20 cellular contexts compared by ENCODE assay signal in the genomic region with DNA sequence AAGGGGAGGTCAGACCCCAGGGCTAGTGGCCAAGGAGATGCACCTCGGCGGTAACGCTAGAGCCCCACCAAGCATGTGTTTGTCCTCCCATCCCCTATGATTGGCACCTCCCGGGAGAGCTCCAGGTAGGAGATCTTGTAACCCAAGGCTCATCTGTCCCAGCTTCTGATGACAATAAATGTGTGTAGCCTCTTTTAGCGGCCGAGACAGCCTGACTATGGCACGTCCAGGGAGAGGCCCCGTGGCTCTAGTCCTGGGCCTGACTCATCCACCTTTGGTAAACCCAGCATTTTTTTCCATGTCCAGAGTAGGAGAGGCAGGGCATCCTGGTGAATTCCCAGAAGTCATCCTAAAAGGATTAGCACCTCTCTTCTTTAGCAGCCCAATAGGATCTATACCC. TPM values are rescaled to one million over a fixed set of nuclear protein-coding genes. Genes with fewer than 3 reads are reported as not detected.
DNase-seq lines count a peak whose midpoint lies in the region; ATAC-seq, FAIRE-seq and TF ChIP-seq lines count a peak whose summit lies in the region.
"Had no signal": no experiment of that assay in that cellular context is flagged by ENCODE, and none has a peak within 500 bp of the region (broad histone marks: within the 10 kb centered on the region; RNA-seq: fewer than 3 reads in every experiment).

No MANE protein-coding gene starts in this region.

- H2BK12ac ChIP-seq in H1 (ENCODE audit: low read depth, low read length) (no peak overlapping the region), neuronal stem cell (ENCODE audit: low read length) (no peak overlapping the region)

- CTCF ChIA-PET in H1 (lab: Charles Lee; ENCODE audit: partially characterized antibody), result interaction anchor here (0.6 to 4.5 kb wide), 7 partner anchors 8 to 271 kb away, joined by 3 to 17 read pairs (median 3); no protein-coding TSS in a partner anchor

- H3K9me3 Mint-ChIP-seq in activated naive CD8-positive, alpha-beta T cell treated with anti-CD3 and anti-CD28 coated beads for 36 hours, result peaks cover 6% of the 10 kb centered on the region

- no peaks in the 10 kb centered on the region for H3K27me3 Mint-ChIP-seq in activated naive CD8-positive, alpha-beta T cell treated with anti-CD3 and anti-CD28 coated beads for 36 hours

- peak; percentile 39 for DNase-seq in activated effector memory CD4-positive, alpha-beta T cell treated with anti-CD3 and anti-CD28 coated beads, Interleukin-2, amount 50 U/mL, for 16 hours
- DNase-seq in activated effector memory CD4-positive, alpha-beta T cell treated with Interleukin-2 at 50 U/mL for 16 hours, result no peak
- DNase-seq in NCI-H226, result peak; percentile 59
- no peak for DNase-seq in H1 (ENCODE audit: low read depth in 1 of 2, low spot score in 2 of 2)
- DNase-seq in smooth muscle cell (lab: John Stamatoyannopoulos, UW; ENCODE audit: unreplicated experiment), result no peak
- DNase-seq in activated naive CD8-positive, alpha-beta T cell treated with anti-CD3 and anti-CD28 coated beads for 36 hours, result no peak
- no peak for DNase-seq in neuronal stem cell (ENCODE audit: low spot score)
- DNase-seq: activated gamma-delta T cell, amniotic stem cell, MM.1S, NCI-H146, retina, T1000 had no signal

- H2AK5ac ChIP-seq in H1 (ENCODE audit: low read depth, low read length), result no peak overlapping the region
- H2AK5ac ChIP-seq in neuronal stem cell (ENCODE audit: low read depth, low read length), result no peak overlapping the region

- H3K9me3 ChIP-seq in H1 (ENCODE audit: insufficient read depth in 2 of 2, low read depth in 1 of 2, low read length in 1 of 2), result no peaks in the 10 kb centered on the region
- H3K9me3 ChIP-seq in smooth muscle cell (replicated peaks; ENCODE audit: low read depth), result no peaks in the 10 kb centered on the region
- no peaks in the 10 kb centered on the region for H3K9me3 ChIP-seq in neuronal stem cell (replicated peaks in 1 of 2; ENCODE audit: control insufficient read depth in 2 of 2, insufficient read depth in 1 of 2, low read depth in 1 of 2, low read length in 2 of 2)
- H3K9me3 ChIP-seq: A549, esophagus muscularis mucosa had no signal

- POLR2A ChIA-PET in H1 (lab: Charles Lee; ENCODE audit: partially characterized antibody), result no interaction called here

- no peak for FAIRE-seq in H1 (lab: Jason Lieb, UNC)
- FAIRE-seq: A549 had no signal

- H3K4me1 Mint-ChIP-seq in activated naive CD8-positive, alpha-beta T cell treated with anti-CD3 and anti-CD28 coated beads for 36 hours, result peaks cover 43% of the 10 kb centered on the region

- H2BK5ac ChIP-seq in H1 (ENCODE audit: low read depth, low read length), result no peak overlapping the region
- H2BK5ac ChIP-seq in neuronal stem cell (ENCODE audit: low read length), result no peak overlapping the region

- no peak overlapping the region for H3K4me3 ChIP-seq in H1 (ENCODE audit: extremely low read depth in 1 of 4, insufficient read depth in 2 of 4, low read depth in 3 of 4, low read length in 4 of 4)
- no peak overlapping the region for H3K4me3 ChIP-seq in smooth muscle cell
- no peak overlapping the region for H3K4me3 ChIP-seq in neuronal stem cell (ENCODE audit: low read length in 2 of 2)
- H3K4me3 ChIP-seq: A549, BLaER1, esophagus muscularis mucosa, SK-N-MC had no signal

- H3K4ac ChIP-seq in H1 (replicated peaks; ENCODE audit: insufficient read length, low read depth, low read length) (no peak overlapping the region), neuronal stem cell (ENCODE audit: low read length) (no peak overlapping the region)

- H3K4me3 Mint-ChIP-seq in activated naive CD8-positive, alpha-beta T cell treated with anti-CD3 and anti-CD28 coated beads for 36 hours, result no peak overlapping the region

- no peak for TF ChIP-seq POLR2A in H1 (IDR thresholded peaks at IDR 0.05; ENCODE audit: control extremely low read depth in 1 of 2, low read depth in 2 of 2, low read length in 2 of 2)

- H2AFZ ChIP-seq in H1 (ENCODE audit: low read length) (no peak overlapping the region), smooth muscle cell (ENCODE audit: low read depth) (no peak overlapping the region), neuronal stem cell (ENCODE audit: low read length) (no peak overlapping the region)

- H3K23me2 ChIP-seq in H1 (ENCODE audit: low read depth, low read length), result no peaks in the 10 kb centered on the region

- no peaks in the 10 kb centered on the region for H3K36me3 ChIP-seq in H1 (ENCODE audit: control insufficient read depth in 2 of 4, insufficient read depth in 4 of 4, low read length in 3 of 4)
- H3K36me3 ChIP-seq in smooth muscle cell (ENCODE audit: low read depth), result no peaks in the 10 kb centered on the region
- H3K36me3 ChIP-seq in neuronal stem cell (replicated peaks in 1 of 2; ENCODE audit: control insufficient read depth in 2 of 2, insufficient read depth in 2 of 2, low read length in 2 of 2), result no peaks in the 10 kb centered on the region

- no peak overlapping the region for H4K5ac ChIP-seq in H1 (ENCODE audit: insufficient read length, low read depth, low read length)

- H3K4me1 ChIP-seq in H1 (replicated peaks in 1 of 4; ENCODE audit: control insufficient read depth in 3 of 4, insufficient read depth in 4 of 4, low read length in 3 of 4), result peaks cover 3 to 10% (median 5%) of the 10 kb centered on the region in 4 experiments
- H3K4me1 ChIP-seq in smooth muscle cell (ENCODE audit: low read depth), result peaks cover 11% of the 10 kb centered on the region
- peaks cover 0 to 6% of the 10 kb centered on the region in 2 donors for H3K4me1 ChIP-seq in neuronal stem cell (ENCODE audit: control insufficient read depth in 2 of 2, insufficient read depth in 1 of 2, low read depth in 1 of 2, low read length in 2 of 2)
- H3K4me1 ChIP-seq: A549 had no signal

- peak overlapping the region; percentile 49; the same call in 1 of the 2 replicates for H3K18ac ChIP-seq in H1 (ENCODE audit: extremely low read depth, low read length)
- no peak overlapping the region for H3K18ac ChIP-seq in neuronal stem cell (ENCODE audit: low read length)

- TF ChIP-seq EP300 in H1 (IDR thresholded peaks at IDR 0.05; ENCODE audit: borderline replicate concordance in 1 of 2, low read depth in 2 of 2, low read length in 2 of 2), result no peak

- H3K27me3 ChIP-seq in H1 (replicated peaks in 1 of 4; ENCODE audit: control insufficient read depth in 3 of 4, extremely low read depth in 1 of 4, insufficient read depth in 3 of 4, low read length in 3 of 4) (peaks cover 0 to 1% (median 0%) of the 10 kb centered on the region in 4 experiments; a peak in 1 of 7 replicates), smooth muscle cell (ENCODE audit: low read depth) (no peaks in the 10 kb centered on the region), neuronal stem cell (ENCODE audit: control insufficient read depth in 3 of 3, insufficient read depth in 3 of 3, low read depth in 1 of 3, low read length in 3 of 3) (no peaks in the 10 kb centered on the region)
- H3K27me3 ChIP-seq: BLaER1, esophagus muscularis mucosa had no signal

- H4K20me1 ChIP-seq in H1 (replicated peaks in 1 of 2; ENCODE audit: control insufficient read depth in 1 of 2, insufficient read depth in 2 of 2, low read length in 2 of 2), result no peaks in the 10 kb centered on the region
- no peaks in the 10 kb centered on the region for H4K20me1 ChIP-seq in smooth muscle cell (ENCODE audit: low read depth)
- H4K20me1 ChIP-seq: BLaER1 had no signal

- no peak overlapping the region for H3K9ac ChIP-seq in H1 (replicated peaks in 1 of 4; ENCODE audit: extremely low read depth in 1 of 4, low read depth in 3 of 4, low read length in 3 of 4)
- no peak overlapping the region for H3K9ac ChIP-seq in smooth muscle cell (ENCODE audit: low read depth)
- H3K9ac ChIP-seq in neuronal stem cell (ENCODE audit: low read depth, low read length, poor library complexity), result no peak overlapping the region
- H3K9ac ChIP-seq: BLaER1 had no signal

- no peak overlapping the region for H4K91ac ChIP-seq in H1 (replicated peaks; ENCODE audit: insufficient read length, low read length)
- H4K91ac ChIP-seq in neuronal stem cell (ENCODE audit: low read depth, low read length, poor library complexity), result no peak overlapping the region

- no peak overlapping the region for H3K56ac ChIP-seq in H1 (replicated peaks; ENCODE audit: insufficient read length, low read depth, low read length)

- no peaks in the 10 kb centered on the region for H3F3A ChIP-seq in smooth muscle cell (ENCODE audit: low read depth)

- H3K79me2 ChIP-seq in H1 (ENCODE audit: control insufficient read depth in 1 of 2, insufficient read depth in 2 of 2, low read length in 2 of 2), result no peaks in the 10 kb centered on the region
- H3K79me2 ChIP-seq in smooth muscle cell (ENCODE audit: low read depth), result no peaks in the 10 kb centered on the region

- H3K4me2 ChIP-seq in H1 (ENCODE audit: insufficient read depth in 1 of 2, low read depth in 2 of 2, low read length in 2 of 2) (no peak overlapping the region), smooth muscle cell (peak overlapping the region; percentile 13), neuronal stem cell (ENCODE audit: insufficient read depth, low read length, poor library complexity, severe bottlenecking) (no peak overlapping the region)
- H3K4me2 ChIP-seq: A549, BLaER1 had no signal

- no peak overlapping the region for H3K14ac ChIP-seq in H1 (ENCODE audit: insufficient read length)
- H3K14ac ChIP-seq in neuronal stem cell (ENCODE audit: low read length), result no peak overlapping the region

- H3K36me3 Mint-ChIP-seq in activated naive CD8-positive, alpha-beta T cell treated with anti-CD3 and anti-CD28 coated beads for 36 hours, result peaks cover 56% of the 10 kb centered on the region

- TF ChIP-seq CTCF in H1 (IDR thresholded peaks at IDR 0.05; ENCODE audit: control extremely low read depth in 1 of 3, insufficient read depth in 1 of 3, low read depth in 1 of 3, low read length in 3 of 3) (no peak), smooth muscle cell (IDR thresholded peaks at IDR 0.05; ENCODE audit: borderline replicate concordance, insufficient read depth, poor library complexity, severe bottlenecking) (no peak)

- H2BK120ac ChIP-seq in H1 (replicated peaks; ENCODE audit: low read depth, low read length) (no peak overlapping the region), neuronal stem cell (ENCODE audit: low read depth, low read length) (no peak overlapping the region)

- WGBS in H1 (ENCODE audit: extremely low coverage in 1 of 2, insufficient coverage in 1 of 2, insufficient read length in 1 of 2, insufficient replicate concordance in 2 of 2, low coverage in 1 of 2, low lambda C conversion rate in 2 of 2, missing lambda C conversion rate in 1 of 2), 2 experiments, result 88% methylated on average over 8 of the region's 8 CpGs; no CpG with 5 or more reads in 1 of the 2 experiments
- WGBS in smooth muscle cell (ENCODE audit: low lambda C conversion rate), result 55% methylated on average over 8 of the region's 8 CpGs
- no CpG with 5 or more reads among the region's 8 CpGs for WGBS in neuronal stem cell (ENCODE audit: extremely low coverage in 2 of 2, insufficient read length in 2 of 2, insufficient replicate concordance in 1 of 2), 2 donors

- H3K27ac ChIP-seq in H1 (ENCODE audit: low read depth, low read length) (no peak overlapping the region), smooth muscle cell (ENCODE audit: low read depth) (peak overlapping the region; percentile 9), neuronal stem cell (replicated peaks; ENCODE audit: low read length) (no peak overlapping the region)
- H3K27ac ChIP-seq: A549, BLaER1, SK-N-MC had no signal

- no peak overlapping the region for H3K27ac Mint-ChIP-seq in activated naive CD8-positive, alpha-beta T cell treated with anti-CD3 and anti-CD28 coated beads for 36 hours

- H2BK20ac ChIP-seq in H1 (ENCODE audit: low read length), result peak overlapping the region; percentile 10; the same call in 1 of the 2 replicates

- no peak for ATAC-seq in SK-N-SH treated with all-trans-retinoic acid at 6 μM for 48 hours
- ATAC-seq: A549; activated CD4-positive, CD25-positive, alpha-beta regulatory T cell treated with anti-CD3 and anti-CD28 coated beads, Interleukin-2, amount 50 U/mL, for 24 hours; left lobe of liver had no signal

- H4K8ac ChIP-seq in H1 (ENCODE audit: extremely low read depth, insufficient read depth, low read length) (no peak overlapping the region), neuronal stem cell (ENCODE audit: low read depth, low read length) (no peak overlapping the region)

- H3K79me1 ChIP-seq in H1 (ENCODE audit: low read depth, low read length) (no peaks in the 10 kb centered on the region; the same call in 1 of the 2 replicates), neuronal stem cell (ENCODE audit: low read depth, low read length) (no peaks in the 10 kb centered on the region)

- no peak overlapping the region for H2BK15ac ChIP-seq in H1 (ENCODE audit: low read length)
- H2BK15ac ChIP-seq in neuronal stem cell (ENCODE audit: low read length), result no peak overlapping the region

- no peak overlapping the region for H3K23ac ChIP-seq in H1 (ENCODE audit: insufficient read length)
- H3K23ac ChIP-seq in neuronal stem cell (ENCODE audit: low read depth, low read length, poor library complexity), result no peak overlapping the region

- no peak for TF ChIP-seq RAD21 in H1 (IDR thresholded peaks at IDR 0.05 in 1 of 2, conservative IDR thresholded peaks at IDR 0.05 in 1 of 2; ENCODE audit: low read depth in 2 of 2, low read length in 2 of 2)

RNA-seq across cellular contexts. Expression of a gene that starts 39.2 kb away (rescaled TPM):
- total RNA-seq in H1 (2021; fragmentation: NEBNext Ultra II Directional; extraction: Animal tissue kit (Norgen Biotek cat#: 25700)), result 8.5 TPM in 2 replicates
- polyA plus RNA-seq in H1 (2011; rRNA removed) (2.9 and 4.0 TPM in 2 replicates), smooth muscle cell (19.1 and 25.5 TPM in 2 replicates)
- 3.7 TPM for polyA plus RNA-seq in H1 (2011; cell fraction: cytosol; rRNA removed)
- 9.7 TPM for polyA plus RNA-seq in H1 (2011; cell fraction: nucleus; rRNA removed)
- polyA plus RNA-seq in H1 (2012, experiment 1 of 2), result 6.1 to 7.7 TPM (median 7.3 TPM) in 4 replicates
- polyA plus RNA-seq in H1 (2012, experiment 2 of 2), result 6.4 TPM
- 3.9 TPM for polyA plus RNA-seq in H1 (2013, experiment 1 of 2)
- polyA plus RNA-seq in H1 (2013, experiment 2 of 2), result 2.8 TPM
- 11.9 and 15.3 TPM in 2 replicates for polyA minus RNA-seq in H1 (2011; rRNA and poly(A)+ RNA removed)
- 5.3 TPM for polyA minus RNA-seq in H1 (2011; cell fraction: cytosol; rRNA and poly(A)+ RNA removed)
- polyA minus RNA-seq in H1 (2011; cell fraction: nucleus; rRNA and poly(A)+ RNA removed), result 25.1 TPM
- 15.7 and 18.0 TPM in 2 replicates for total RNA-seq in smooth muscle cell
- total RNA-seq in activated naive CD8-positive, alpha-beta T cell treated with anti-CD3 and anti-CD28 coated beads for 36 hours, result 100 to 1,000 TPM; 228 to 232 TPM
- 1.4 TPM for polyA plus RNA-seq in neuronal stem cell (2013, experiment 1 of 2)
- polyA plus RNA-seq in neuronal stem cell (2013, experiment 2 of 2), result 1.5 TPM

Comparison
In these comparisons a context has a peak if more than half of its experiments do, and no peak if none do; other contexts are left out.
1. DNase-seq: peak in activated effector memory CD4-positive, alpha-beta T cell treated with anti-CD3 and anti-CD28 coated beads, Interleukin-2, amount 50 U/mL, for 16 hours (single experiment) and NCI-H226 (single experiment); none in activated effector memory CD4-positive, alpha-beta T cell treated with Interleukin-2 at 50 U/mL for 16 hours (single experiment), H1 (0 of 2), smooth muscle cell (single experiment), activated naive CD8-positive, alpha-beta T cell treated with anti-CD3 and anti-CD28 coated beads for 36 hours (single experiment) and neuronal stem cell (single experiment).
2. RNA of a gene that starts 39.2 kb away (total RNA-seq): 228 to 232 TPM in activated naive CD8-positive, alpha-beta T cell treated with anti-CD3 and anti-CD28 coated beads for 36 hours; 15.7 to 18.0 TPM in smooth muscle cell and 8.5 TPM in H1; every median in the first group is over 10 times any median in the second.